Comparison of ENCODE assay signal across 11 cellular contexts in genomic region chr11:41309111-41309522, GRCh38.
DNase-seq lines count a peak whose midpoint lies in the region; ATAC-seq, FAIRE-seq and TF ChIP-seq lines count a peak whose summit lies in the region.
"Had no signal": no experiment of that assay in that cellular context is flagged by ENCODE, and none has a peak within 500 bp of the region (broad histone marks: within the 10 kb centered on the region; RNA-seq: fewer than 3 reads in every experiment).

No MANE protein-coding gene starts in this region.

- H2BK5ac ChIP-seq in H1 (ENCODE audit: low read depth, low read length), result no peak overlapping the region

- H2AFZ ChIP-seq in H1 (ENCODE audit: low read length), result no peak overlapping the region

- H2BK12ac ChIP-seq in H1 (ENCODE audit: low read depth, low read length), result no peak overlapping the region

- H2BK15ac ChIP-seq in H1 (ENCODE audit: low read length), result no peak overlapping the region

- no peak overlapping the region for H2AK5ac ChIP-seq in H1 (ENCODE audit: low read depth, low read length)

- H4K8ac ChIP-seq in H1 (ENCODE audit: extremely low read depth, insufficient read depth, low read length), result 0 out of 2 replicates have a peak overlapping the region, but pooled peaks have one; percentile 14

- no TSS peak for BruUV-seq in Caco-2 (replicated peaks; lab: Mats Ljungman, UMichigan)

- no peak overlapping the region for H3K4ac ChIP-seq in H1 (replicated peaks; ENCODE audit: insufficient read length, low read depth, low read length)

- H3K27ac Mint-ChIP-seq in Caco-2 (ENCODE audit: unreplicated experiment), result no peak overlapping the region

- H3K36me3 Mint-ChIP-seq in Caco-2 (ENCODE audit: insufficient read depth, unreplicated experiment), result no peaks in the 10 kb centered on the region
- H3K36me3 Mint-ChIP-seq in activated T-cell treated with anti-CD3 and anti-CD28 coated beads, Interleukin-2, amount 50 U/mL, for 4 hours (ENCODE audit: insufficient read depth), result no peaks in the 10 kb centered on the region

- no peak overlapping the region for H3K14ac ChIP-seq in H1 (ENCODE audit: insufficient read length)

- H3K9me3 Mint-ChIP-seq in Caco-2 (ENCODE audit: unreplicated experiment), result no peaks in the 10 kb centered on the region
- peaks cover 11% of the 10 kb centered on the region for H3K9me3 Mint-ChIP-seq in activated T-cell treated with anti-CD3 and anti-CD28 coated beads, Interleukin-2, amount 50 U/mL, for 4 hours

- H4K5ac ChIP-seq in H1 (ENCODE audit: insufficient read length, low read depth, low read length), result no peak overlapping the region

- no peak overlapping the region for H2BK120ac ChIP-seq in H1 (replicated peaks; ENCODE audit: low read depth, low read length)

- FAIRE-seq in H1 (lab: Jason Lieb, UNC), result no peak

- H3K23me2 ChIP-seq in H1 (ENCODE audit: low read depth, low read length), result no peaks in the 10 kb centered on the region

- intact Hi-C loops in Caco-2 (cut with micrococcal nuclease; ENCODE audit: unreplicated experiment) (no loop called here), left cardiac atrium (cut with DNase I) (no loop called here)

- no peaks in the 10 kb centered on the region for H4K20me1 ChIP-seq in H1 (replicated peaks in 1 of 2; ENCODE audit: control insufficient read depth in 1 of 2, insufficient read depth in 2 of 2, low read length in 2 of 2)
- H4K20me1 ChIP-seq: BLaER1 had no signal

- H3K56ac ChIP-seq in H1 (replicated peaks; ENCODE audit: insufficient read length, low read depth, low read length), result no peak overlapping the region

- H3K27me3 Mint-ChIP-seq in Caco-2 (ENCODE audit: insufficient read depth, unreplicated experiment), result no peaks in the 10 kb centered on the region
- H3K27me3 Mint-ChIP-seq in activated T-cell treated with anti-CD3 and anti-CD28 coated beads, Interleukin-2, amount 50 U/mL, for 4 hours (ENCODE audit: low read depth), result no peaks in the 10 kb centered on the region

- no peaks in the 10 kb centered on the region for H3K4me1 Mint-ChIP-seq in Caco-2 (ENCODE audit: low read depth, unreplicated experiment)
- H3K4me1 Mint-ChIP-seq in activated T-cell treated with anti-CD3 and anti-CD28 coated beads, Interleukin-2, amount 50 U/mL, for 4 hours (ENCODE audit: low read depth), result no peaks in the 10 kb centered on the region

- no peak overlapping the region for H3K4me3 Mint-ChIP-seq in Caco-2 (ENCODE audit: unreplicated experiment)
- H3K4me3 Mint-ChIP-seq in activated T-cell treated with anti-CD3 and anti-CD28 coated beads, Interleukin-2, amount 50 U/mL, for 4 hours, result no peak overlapping the region

- H3K4me3 ChIP-seq in H1 (ENCODE audit: extremely low read depth in 1 of 4, insufficient read depth in 2 of 4, low read depth in 3 of 4, low read length in 4 of 4) (no peak overlapping the region), Caco-2 (ENCODE audit: low read depth, low read length) (no peak overlapping the region)
- H3K4me3 ChIP-seq: BLaER1, MG63 had no signal

- POLR2A ChIA-PET in H1 (lab: Charles Lee; ENCODE audit: partially characterized antibody), result no interaction called here
- POLR2A ChIA-PET in Caco-2 (lab: Charles Lee), result no interaction called here

- no peak for TF ChIP-seq CTCF in H1 (IDR thresholded peaks at IDR 0.05; ENCODE audit: control extremely low read depth in 1 of 3, insufficient read depth in 1 of 3, low read depth in 1 of 3, low read length in 3 of 3)
- no peak for TF ChIP-seq CTCF in Caco-2 (IDR thresholded peaks at IDR 0.05; ENCODE audit: insufficient read depth in 1 of 2, low read depth in 1 of 2, low read length in 1 of 2, severe bottlenecking in 1 of 2, unreplicated experiment in 1 of 2)

- 0 out of 2 replicates have a peak overlapping the region, but pooled peaks have one; percentile 2 for H2BK20ac ChIP-seq in H1 (ENCODE audit: low read length)

- no peaks in the 10 kb centered on the region for H3K79me2 ChIP-seq in H1 (ENCODE audit: control insufficient read depth in 1 of 2, insufficient read depth in 2 of 2, low read length in 2 of 2)

- no peaks in the 10 kb centered on the region for H3K9me3 ChIP-seq in H1 (ENCODE audit: insufficient read depth in 2 of 2, low read depth in 1 of 2, low read length in 1 of 2)
- H3K9me3 ChIP-seq in Caco-2, result no peaks in the 10 kb centered on the region
- H3K9me3 ChIP-seq: BLaER1, MG63 had no signal

- no peak overlapping the region for H3K18ac ChIP-seq in H1 (ENCODE audit: extremely low read depth, low read length)

- CTCF ChIA-PET in H1 (lab: Charles Lee; ENCODE audit: partially characterized antibody), result interaction anchor here (0.6 to 2.0 kb wide), 20 partner anchors 9 to 705 kb away, joined by 3 to 6 read pairs (median 3); no protein-coding TSS in a partner anchor
- CTCF ChIA-PET in Caco-2 (lab: Charles Lee), result no interaction called here

- no peak overlapping the region for H3K9ac ChIP-seq in H1 (replicated peaks in 1 of 4; ENCODE audit: extremely low read depth in 1 of 4, low read depth in 3 of 4, low read length in 3 of 4)
- H3K9ac ChIP-seq: BLaER1 had no signal

- DNase-seq in H1 (ENCODE audit: low read depth in 1 of 2, low spot score in 2 of 2) (no peak), Caco-2 (no peak), left cardiac atrium (no peak)
- DNase-seq in activated T-cell treated with anti-CD3 and anti-CD28 coated beads, Interleukin-2, amount 50 U/mL, for 4 hours, result no peak
- DNase-seq in activated T-cell treated with anti-CD3 and anti-CD28 coated beads, Interleukin-2, amount 50 U/mL, for 1 hour, result no peak
- DNase-seq: MG63, T1000 had no signal

- H3K79me1 ChIP-seq in H1 (ENCODE audit: low read depth, low read length), result no peaks in the 10 kb centered on the region

- H3K27ac ChIP-seq in H1 (ENCODE audit: low read depth, low read length), result no peak overlapping the region
- H3K27ac ChIP-seq: BLaER1 had no signal

- WGBS in H1 (ENCODE audit: extremely low coverage in 1 of 2, insufficient coverage in 1 of 2, insufficient read length in 1 of 2, insufficient replicate concordance in 2 of 2, low coverage in 1 of 2, low lambda C conversion rate in 2 of 2, missing lambda C conversion rate in 1 of 2), 2 experiments, result 90% methylated on average over 4 of the region's 4 CpGs; no CpG with 5 or more reads in 1 of the 2 experiments

- no peak for TF ChIP-seq EP300 in H1 (IDR thresholded peaks at IDR 0.05; ENCODE audit: borderline replicate concordance in 1 of 2, low read depth in 2 of 2, low read length in 2 of 2)

- ATAC-seq in GM18519 (IDR thresholded peaks at IDR 0.05; ENCODE audit: low FRiP score, unreplicated experiment) (peak; percentile 89), GM21529 (IDR thresholded peaks at IDR 0.05; ENCODE audit: unreplicated experiment) (peak; percentile 87), HG03135 (IDR thresholded peaks at IDR 0.05; ENCODE audit: unreplicated experiment) (peak; percentile 88), left cardiac atrium (no peak)
- ATAC-seq in activated T-cell treated with anti-CD3 and anti-CD28 coated beads, Interleukin-2, amount 50 U/mL, for 4 hours, result no peak

- peak overlapping the region; percentile 10 for H4K91ac ChIP-seq in H1 (replicated peaks; ENCODE audit: insufficient read length, low read length)

- H3K27me3 ChIP-seq in H1 (replicated peaks in 1 of 4; ENCODE audit: control insufficient read depth in 3 of 4, extremely low read depth in 1 of 4, insufficient read depth in 3 of 4, low read length in 3 of 4) (no peaks in the 10 kb centered on the region), Caco-2 (replicated peaks; ENCODE audit: control insufficient read depth, insufficient read depth, low read length) (no peaks in the 10 kb centered on the region)
- H3K27me3 ChIP-seq: BLaER1, MG63 had no signal

- no peak overlapping the region for H3K4me2 ChIP-seq in H1 (ENCODE audit: insufficient read depth in 1 of 2, low read depth in 2 of 2, low read length in 2 of 2)
- H3K4me2 ChIP-seq: BLaER1 had no signal

- H3K4me1 ChIP-seq in H1 (replicated peaks in 1 of 4; ENCODE audit: control insufficient read depth in 3 of 4, insufficient read depth in 4 of 4, low read length in 3 of 4) (peaks cover 0 to 3% (median 1%) of the 10 kb centered on the region in 4 experiments; a peak in 2 of 7 replicates), Caco-2 (no peaks in the 10 kb centered on the region)
- H3K4me1 ChIP-seq: BLaER1 had no signal

- no peak overlapping the region for H3K23ac ChIP-seq in H1 (ENCODE audit: insufficient read length)

- H3K36me3 ChIP-seq in H1 (ENCODE audit: control insufficient read depth in 2 of 4, insufficient read depth in 4 of 4, low read length in 3 of 4), result no peaks in the 10 kb centered on the region
- no peaks in the 10 kb centered on the region for H3K36me3 ChIP-seq in Caco-2 (ENCODE audit: control insufficient read depth, insufficient read depth, low read length)
- H3K36me3 ChIP-seq: BLaER1, MG63 had no signal

- no peak for TF ChIP-seq POLR2A in H1 (IDR thresholded peaks at IDR 0.05; ENCODE audit: control extremely low read depth in 1 of 2, low read depth in 2 of 2, low read length in 2 of 2)

- TF ChIP-seq RAD21 in H1 (IDR thresholded peaks at IDR 0.05 in 1 of 2, conservative IDR thresholded peaks at IDR 0.05 in 1 of 2; ENCODE audit: low read depth in 2 of 2, low read length in 2 of 2), result no peak; a peak in 1 of 4 replicates

TF ChIP-seq in H1, 55 proteins besides CTCF, POLR2A, EP300 and RAD21:
- no peak for TF ChIP-seq EZH2 (IDR thresholded peaks at IDR 0.05; ENCODE audit: low read depth, low read length, severe bottlenecking)
- TF ChIP-seq SIX5 (IDR thresholded peaks at IDR 0.05; ENCODE audit: low read depth, low read length), result no peak

Comparison
In these comparisons a context has a peak if more than half of its experiments do, and no peak if none do; other contexts are left out.
1. ATAC-seq: peak in GM18519 (single experiment), GM21529 (single experiment) and HG03135 (single experiment); none in left cardiac atrium (0 of 2) and activated T-cell treated with anti-CD3 and anti-CD28 coated beads, Interleukin-2, amount 50 U/mL, for 4 hours (0 of 2).